9 cellular contexts compared by ENCODE assay signal in the genomic region with DNA sequence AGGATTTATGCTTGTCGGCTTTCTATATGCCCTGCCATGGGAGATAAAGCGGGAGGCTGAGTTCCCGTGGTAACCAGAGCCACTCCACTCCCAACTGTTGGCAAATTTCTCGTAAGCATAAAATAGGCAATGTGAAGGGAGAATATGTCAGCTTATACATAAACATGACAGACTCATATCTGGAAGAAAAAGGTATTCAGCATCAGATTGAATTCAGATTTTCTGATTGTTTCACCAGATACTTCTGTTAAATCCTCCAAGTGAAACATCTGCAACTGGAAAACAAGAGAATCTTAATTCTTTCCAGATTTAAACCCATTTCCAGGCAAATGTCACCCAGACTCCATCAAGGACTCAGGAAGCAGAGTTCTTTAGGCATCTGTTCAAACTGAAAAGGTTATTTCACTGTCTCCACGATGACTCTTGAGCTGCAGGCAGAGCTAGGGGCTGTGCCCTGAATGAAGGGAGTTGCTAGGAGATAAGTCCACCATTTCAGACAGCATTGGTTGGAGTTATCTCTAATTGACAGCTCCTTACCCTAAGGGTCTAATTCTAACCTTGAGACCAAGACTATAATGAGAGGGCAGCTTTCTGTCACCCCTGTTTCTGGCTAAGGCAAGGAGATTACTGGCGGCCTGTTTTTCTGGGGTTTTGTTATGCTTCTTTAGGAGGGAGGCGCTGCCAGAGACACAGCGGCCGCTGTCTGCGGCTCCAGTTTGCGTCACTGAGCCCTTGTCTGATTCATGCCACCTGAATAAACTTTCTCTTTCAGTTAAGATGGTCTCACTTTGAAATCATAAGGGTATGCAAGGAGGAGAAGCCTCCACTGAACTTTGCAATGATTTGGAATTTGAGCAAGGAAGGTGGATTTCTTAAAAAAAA.
DNase-seq lines count a peak whose midpoint lies in the region; ATAC-seq and TF ChIP-seq lines count a peak whose summit lies in the region.
"Had no signal": no experiment of that assay in that cellular context is flagged by ENCODE, and none has a peak within 500 bp of the region (broad histone marks: within the 10 kb centered on the region; RNA-seq: fewer than 3 reads in every experiment).

No MANE protein-coding gene starts in this region.

- peak; percentile 23; the same call in 1 of the 2 replicates for TF ChIP-seq CTCF in WERI-Rb-1 (IDR thresholded peaks at IDR 0.05; ENCODE audit: low read depth, low read length)
- no peak for TF ChIP-seq CTCF in CD14-positive monocyte (IDR thresholded peaks at IDR 0.05)

- H2AK5ac ChIP-seq in mesendoderm (ENCODE audit: low read length): no peak overlapping the region

- no peak overlapping the region for H3K23ac ChIP-seq in mesendoderm (ENCODE audit: low read length)

- DNase-seq in COR-L47 (lab: John Stamatoyannopoulos, UW) (peak; percentile 27), WERI-Rb-1 (peak; percentile 59), mesendoderm (peak; percentile 55), aorta (no peak), SIG-M5 treated with dmso at 0.1 percent for 504 hours (lab: John Stamatoyannopoulos, UW; ENCODE audit: unreplicated experiment) (no peak), CD14-positive monocyte (ENCODE audit: low spot score) (no peak)
- DNase-seq: Caco-2 had no signal

- H4K8ac ChIP-seq in mesendoderm (ENCODE audit: low read depth, low read length): peak overlapping the region; percentile 56

- no peaks in the 10 kb centered on the region for H3K79me1 ChIP-seq in mesendoderm (ENCODE audit: low read length)

- no peak overlapping the region for H3K56ac ChIP-seq in mesendoderm (ENCODE audit: low read length)

- H3K4me1 ChIP-seq in HUES6 (ENCODE audit: control insufficient read depth, insufficient read depth, low read length) (peaks cover 32% of the 10 kb centered on the region), mesendoderm (ENCODE audit: control insufficient read depth, low read depth, low read length) (peaks cover 4% of the 10 kb centered on the region), aorta (ENCODE audit: control insufficient read depth in 1 of 2, insufficient read depth in 2 of 2, low read length in 2 of 2) (no peaks in the 10 kb centered on the region)
- H3K4me1 ChIP-seq: Caco-2 had no signal

- H3K4me3 ChIP-seq in HUES6 (ENCODE audit: low read depth, low read length) (peak overlapping the region; percentile 22; the same call in 1 of the 2 replicates), WERI-Rb-1 (ENCODE audit: low read depth, low read length) (peak overlapping the region; percentile 50), mesendoderm (ENCODE audit: low read length) (no peak overlapping the region), aorta (ENCODE audit: low read length in 2 of 2) (no peak overlapping the region)

- ATAC-seq in aorta (ENCODE audit: low FRiP score): no peak
- ATAC-seq in HG02588 (IDR thresholded peaks at IDR 0.05; ENCODE audit: unreplicated experiment): no peak

- H3K27ac ChIP-seq in HUES6 (ENCODE audit: low read depth, low read length) (no peak overlapping the region), WERI-Rb-1 (peak overlapping the region; percentile 73), mesendoderm (ENCODE audit: low read depth, low read length) (no peak overlapping the region), aorta (ENCODE audit: low read depth in 1 of 2, low read length in 2 of 2) (no peak overlapping the region)

- no peaks in the 10 kb centered on the region for H3K36me3 Mint-ChIP-seq in CD14-positive monocyte

- no peak overlapping the region for H3K27ac Mint-ChIP-seq in CD14-positive monocyte

- no peaks in the 10 kb centered on the region for H3K79me2 ChIP-seq in mesendoderm (ENCODE audit: control insufficient read depth, insufficient read depth, low read length)

- intact Hi-C loops in aorta (cut with DNase I): no loop called here
- intact Hi-C loops in CD14-positive monocyte (cut with micrococcal nuclease): no loop called here

- H3K9me3 ChIP-seq in HUES6 (ENCODE audit: control insufficient read depth, insufficient read depth, low read depth, low read length) (no peaks in the 10 kb centered on the region), WERI-Rb-1 (ENCODE audit: severe bottlenecking) (no peaks in the 10 kb centered on the region), aorta (ENCODE audit: control insufficient read depth, low read length) (peaks cover 2% of the 10 kb centered on the region)
- H3K9me3 ChIP-seq: Caco-2 had no signal

- no peak overlapping the region for H2BK15ac ChIP-seq in mesendoderm (replicated peaks; ENCODE audit: low read depth)

- H3K27me3 ChIP-seq in HUES6 (ENCODE audit: control insufficient read depth, insufficient read depth, low read length) (no peaks in the 10 kb centered on the region), WERI-Rb-1 (ENCODE audit: insufficient read depth, low read depth, severe bottlenecking) (no peaks in the 10 kb centered on the region), mesendoderm (ENCODE audit: insufficient read depth, low read length, poor library complexity) (peaks cover 2% of the 10 kb centered on the region), aorta (ENCODE audit: control insufficient read depth in 1 of 2, insufficient read depth in 2 of 2, low read length in 1 of 2) (peaks cover 0 to 3% of the 10 kb centered on the region in 2 donors)

- H3K18ac ChIP-seq in mesendoderm (ENCODE audit: low read length): no peak overlapping the region

- no peak overlapping the region for H4K5ac ChIP-seq in mesendoderm (ENCODE audit: low read length)

- no peak overlapping the region for H2BK120ac ChIP-seq in mesendoderm (ENCODE audit: low read depth, low read length)

- WGBS in mesendoderm (ENCODE audit: extremely low coverage, insufficient coverage, low lambda C conversion rate): no CpG with 5 or more reads among the region's 11 CpGs
- WGBS in aorta, 2 donors: 24 to 32% methylated on average over 11 of the region's 11 CpGs

- H2BK5ac ChIP-seq in mesendoderm (ENCODE audit: low read length): no peak overlapping the region

- no peaks in the 10 kb centered on the region for H3K4me1 Mint-ChIP-seq in CD14-positive monocyte

- H3K9me3 Mint-ChIP-seq in CD14-positive monocyte: peaks cover 0 to 3% (median 0%) of the 10 kb centered on the region in 7 donors

- H3K4me3 Mint-ChIP-seq in CD14-positive monocyte: no peak overlapping the region

- H3K4me2 ChIP-seq in mesendoderm (ENCODE audit: low read length): no peak overlapping the region

- H3K4ac ChIP-seq in mesendoderm (ENCODE audit: low read depth, low read length): no peak overlapping the region

- peaks cover 0 to 2% (median 0%) of the 10 kb centered on the region in 3 donors for H3K27me3 Mint-ChIP-seq in CD14-positive monocyte (ENCODE audit: low read depth in 3 of 3)

- H3K9ac ChIP-seq in HUES6 (ENCODE audit: low read length) (no peak overlapping the region), mesendoderm (ENCODE audit: low read length) (no peak overlapping the region)

- H3K36me3 ChIP-seq in HUES6 (ENCODE audit: control insufficient read depth, insufficient read depth, low read length): no peaks in the 10 kb centered on the region
- H3K36me3 ChIP-seq in WERI-Rb-1: no peaks in the 10 kb centered on the region
- no peaks in the 10 kb centered on the region for H3K36me3 ChIP-seq in mesendoderm (ENCODE audit: control insufficient read depth, insufficient read depth, low read length)
- H3K36me3 ChIP-seq in aorta (ENCODE audit: control insufficient read depth in 1 of 2, insufficient read depth in 2 of 2, low read length in 1 of 2): no peaks in the 10 kb centered on the region

Comparison
In these comparisons a context has a peak if more than half of its experiments do, and no peak if none do; other contexts are left out.
1. DNase-seq: peak in COR-L47 (single experiment), WERI-Rb-1 (single experiment) and mesendoderm (single experiment); none in aorta (0 of 2), SIG-M5 treated with dmso at 0.1 percent for 504 hours (single experiment) and CD14-positive monocyte (single experiment).
2. H3K4me3 ChIP-seq: peak in HUES6 (single experiment) and WERI-Rb-1 (single experiment); none in mesendoderm (single experiment) and aorta (0 of 2).